ENCODE assay signal across 1 cellular context in the genomic region with DNA sequence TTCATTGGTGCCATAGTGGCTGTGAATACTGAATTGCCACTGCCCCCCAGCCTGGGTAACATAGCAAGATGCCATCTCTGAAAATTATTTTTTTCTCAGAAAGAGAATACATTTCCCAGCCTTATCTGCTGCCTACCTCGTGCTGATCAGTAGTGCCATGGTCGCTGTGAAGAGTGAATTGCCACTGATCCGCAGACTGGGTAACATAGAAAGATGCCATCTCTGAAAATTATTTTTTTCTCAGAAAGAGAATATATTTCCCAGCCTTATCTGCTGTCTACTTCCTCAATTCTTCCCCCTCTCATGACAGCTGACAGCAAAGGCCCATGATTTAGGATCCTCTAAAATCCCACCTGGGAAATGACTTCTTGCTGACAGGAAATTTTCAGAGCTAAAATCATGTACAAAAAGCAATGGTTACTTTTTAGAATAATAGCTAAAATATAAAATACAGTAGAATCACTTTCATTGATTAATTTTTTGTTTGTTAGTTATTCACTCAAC.
TF ChIP-seq lines count a peak whose summit lies in the region.

No MANE protein-coding gene starts in this region.

TF ChIP-seq in HepG2, 621 proteins besides CTCF, POLR2A, EP300 and RAD21 (continued from another document):
- TF ChIP-seq, protein P1, sequence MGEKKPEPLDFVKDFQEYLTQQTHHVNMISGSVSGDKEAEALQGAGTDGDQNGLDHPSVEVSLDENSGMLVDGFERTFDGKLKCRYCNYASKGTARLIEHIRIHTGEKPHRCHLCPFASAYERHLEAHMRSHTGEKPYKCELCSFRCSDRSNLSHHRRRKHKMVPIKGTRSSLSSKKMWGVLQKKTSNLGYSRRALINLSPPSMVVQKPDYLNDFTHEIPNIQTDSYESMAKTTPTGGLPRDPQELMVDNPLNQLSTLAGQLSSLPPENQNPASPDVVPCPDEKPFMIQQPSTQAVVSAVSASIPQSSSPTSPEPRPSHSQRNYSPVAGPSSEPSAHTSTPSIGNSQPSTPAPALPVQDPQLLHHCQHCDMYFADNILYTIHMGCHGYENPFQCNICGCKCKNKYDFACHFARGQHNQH (CRISPR knock-in tag; IDR thresholded peaks at IDR 0.05), result no peak
- TF ChIP-seq MIER2 (CRISPR knock-in tag; IDR thresholded peaks at IDR 0.05), result no peak
- no peak for TF ChIP-seq TBX3 (IDR thresholded peaks at IDR 0.05; ENCODE audit: borderline replicate concordance)
- no peak for TF ChIP-seq CCDC6 (CRISPR knock-in tag; IDR thresholded peaks at IDR 0.05)
- no peak for TF ChIP-seq ZNF543 (CRISPR knock-in tag; IDR thresholded peaks at IDR 0.05)
- TF ChIP-seq SRSF9 (IDR thresholded peaks at IDR 0.05; ENCODE audit: borderline replicate concordance, insufficient read depth, low read depth, low read length, poor library complexity, severe bottlenecking), result no peak
- no peak for TF ChIP-seq REXO4 (CRISPR knock-in tag; IDR thresholded peaks at IDR 0.05; ENCODE audit: borderline replicate concordance)
- TF ChIP-seq REL (CRISPR knock-in tag; conservative IDR thresholded peaks at IDR 0.05), result no peak
- TF ChIP-seq, protein P2, sequence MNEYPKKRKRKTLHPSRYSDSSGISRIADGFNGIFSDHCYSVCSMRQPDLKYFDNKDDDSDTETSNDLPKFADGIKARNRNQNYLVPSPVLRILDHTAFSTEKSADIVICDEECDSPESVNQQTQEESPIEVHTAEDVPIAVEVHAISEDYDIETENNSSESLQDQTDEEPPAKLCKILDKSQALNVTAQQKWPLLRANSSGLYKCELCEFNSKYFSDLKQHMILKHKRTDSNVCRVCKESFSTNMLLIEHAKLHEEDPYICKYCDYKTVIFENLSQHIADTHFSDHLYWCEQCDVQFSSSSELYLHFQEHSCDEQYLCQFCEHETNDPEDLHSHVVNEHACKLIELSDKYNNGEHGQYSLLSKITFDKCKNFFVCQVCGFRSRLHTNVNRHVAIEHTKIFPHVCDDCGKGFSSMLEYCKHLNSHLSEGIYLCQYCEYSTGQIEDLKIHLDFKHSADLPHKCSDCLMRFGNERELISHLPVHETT (CRISPR knock-in tag; conservative IDR thresholded peaks at IDR 0.05), result 0 out of 2 replicates have a peak, but pooled peaks have one; percentile 18
- TF ChIP-seq ZNF121 (CRISPR knock-in tag; IDR thresholded peaks at IDR 0.05), result no peak
- no peak for TF ChIP-seq KLF15 (CRISPR knock-in tag; IDR thresholded peaks at IDR 0.05; ENCODE audit: borderline replicate concordance)
- TF ChIP-seq ZNF317 (CRISPR knock-in tag; IDR thresholded peaks at IDR 0.05), result no peak
- TF ChIP-seq, protein P3, sequence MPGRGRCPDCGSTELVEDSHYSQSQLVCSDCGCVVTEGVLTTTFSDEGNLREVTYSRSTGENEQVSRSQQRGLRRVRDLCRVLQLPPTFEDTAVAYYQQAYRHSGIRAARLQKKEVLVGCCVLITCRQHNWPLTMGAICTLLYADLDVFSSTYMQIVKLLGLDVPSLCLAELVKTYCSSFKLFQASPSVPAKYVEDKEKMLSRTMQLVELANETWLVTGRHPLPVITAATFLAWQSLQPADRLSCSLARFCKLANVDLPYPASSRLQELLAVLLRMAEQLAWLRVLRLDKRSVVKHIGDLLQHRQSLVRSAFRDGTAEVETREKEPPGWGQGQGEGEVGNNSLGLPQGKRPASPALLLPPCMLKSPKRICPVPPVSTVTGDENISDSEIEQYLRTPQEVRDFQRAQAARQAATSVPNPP (CRISPR knock-in tag; IDR thresholded peaks at IDR 0.05), result peak; percentile 53; the same call in 1 of the 2 replicates
- no peak for TF ChIP-seq CBX2 (IDR thresholded peaks at IDR 0.05; ENCODE audit: low read depth, low read length)
- no peak for TF ChIP-seq CBX2 (CRISPR knock-in tag; IDR thresholded peaks at IDR 0.05; ENCODE audit: low read depth)
- no peak for TF ChIP-seq ZNF737 (CRISPR knock-in tag; IDR thresholded peaks at IDR 0.05; ENCODE audit: borderline replicate concordance)
- TF ChIP-seq NFYC (CRISPR knock-in tag; IDR thresholded peaks at IDR 0.05), result no peak
- 0 out of 2 replicates have a peak, but pooled peaks have one; percentile 21 for TF ChIP-seq SNAPC2 (CRISPR knock-in tag; IDR thresholded peaks at IDR 0.05)
- TF ChIP-seq ZNF781 (CRISPR knock-in tag; IDR thresholded peaks at IDR 0.05; ENCODE audit: borderline replicate concordance, not compliant biosample characterization), result no peak
- no peak for TF ChIP-seq ZNF644 (CRISPR knock-in tag; IDR thresholded peaks at IDR 0.05; ENCODE audit: low read depth)
- TF ChIP-seq ETV5 (CRISPR knock-in tag; IDR thresholded peaks at IDR 0.05; ENCODE audit: borderline replicate concordance), result no peak
- no peak for TF ChIP-seq NCOR1 (IDR thresholded peaks at IDR 0.05; ENCODE audit: borderline replicate concordance, low read length)
- TF ChIP-seq ZNF367 (CRISPR knock-in tag; IDR thresholded peaks at IDR 0.05; ENCODE audit: borderline replicate concordance), result no peak
- no peak for TF ChIP-seq ZNF333 (CRISPR knock-in tag; IDR thresholded peaks at IDR 0.05; ENCODE audit: borderline replicate concordance)
- 0 out of 2 replicates have a peak, but pooled peaks have one; percentile 22 for TF ChIP-seq RFXAP (CRISPR knock-in tag; IDR thresholded peaks at IDR 0.05; ENCODE audit: borderline replicate concordance)
- TF ChIP-seq ARID2 (CRISPR knock-in tag; IDR thresholded peaks at IDR 0.05; ENCODE audit: borderline replicate concordance), result 0 out of 2 replicates have a peak, but pooled peaks have one; percentile 20
- no peak for TF ChIP-seq ZNF549 (CRISPR knock-in tag; IDR thresholded peaks at IDR 0.05)
- TF ChIP-seq ZNF720 (CRISPR knock-in tag; IDR thresholded peaks at IDR 0.05), result no peak
- TF ChIP-seq, protein P4, sequence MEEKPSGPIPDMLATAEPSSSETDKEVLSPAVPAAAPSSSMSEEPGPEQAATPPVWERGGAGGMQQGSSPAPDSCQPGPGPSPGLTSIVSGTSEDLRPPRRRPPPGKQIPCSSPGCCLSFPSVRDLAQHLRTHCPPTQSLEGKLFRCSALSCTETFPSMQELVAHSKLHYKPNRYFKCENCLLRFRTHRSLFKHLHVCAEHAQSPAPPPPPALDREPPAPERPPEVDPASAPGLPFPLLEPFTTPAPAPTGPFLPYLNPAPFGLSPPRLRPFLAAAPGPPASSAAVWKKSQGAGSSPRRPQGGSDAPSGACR (CRISPR knock-in tag; IDR thresholded peaks at IDR 0.05), result no peak
- TF ChIP-seq, protein P5, sequence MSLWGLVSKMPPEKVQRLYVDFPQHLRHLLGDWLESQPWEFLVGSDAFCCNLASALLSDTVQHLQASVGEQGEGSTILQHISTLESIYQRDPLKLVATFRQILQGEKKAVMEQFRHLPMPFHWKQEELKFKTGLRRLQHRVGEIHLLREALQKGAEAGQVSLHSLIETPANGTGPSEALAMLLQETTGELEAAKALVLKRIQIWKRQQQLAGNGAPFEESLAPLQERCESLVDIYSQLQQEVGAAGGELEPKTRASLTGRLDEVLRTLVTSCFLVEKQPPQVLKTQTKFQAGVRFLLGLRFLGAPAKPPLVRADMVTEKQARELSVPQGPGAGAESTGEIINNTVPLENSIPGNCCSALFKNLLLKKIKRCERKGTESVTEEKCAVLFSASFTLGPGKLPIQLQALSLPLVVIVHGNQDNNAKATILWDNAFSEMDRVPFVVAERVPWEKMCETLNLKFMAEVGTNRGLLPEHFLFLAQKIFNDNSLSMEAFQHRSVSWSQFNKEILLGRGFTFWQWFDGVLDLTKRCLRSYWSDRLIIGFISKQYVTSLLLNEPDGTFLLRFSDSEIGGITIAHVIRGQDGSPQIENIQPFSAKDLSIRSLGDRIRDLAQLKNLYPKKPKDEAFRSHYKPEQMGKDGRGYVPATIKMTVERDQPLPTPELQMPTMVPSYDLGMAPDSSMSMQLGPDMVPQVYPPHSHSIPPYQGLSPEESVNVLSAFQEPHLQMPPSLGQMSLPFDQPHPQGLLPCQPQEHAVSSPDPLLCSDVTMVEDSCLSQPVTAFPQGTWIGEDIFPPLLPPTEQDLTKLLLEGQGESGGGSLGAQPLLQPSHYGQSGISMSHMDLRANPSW (CRISPR knock-in tag; IDR thresholded peaks at IDR 0.05; ENCODE audit: borderline replicate concordance), result no peak
- TF ChIP-seq GATAD2A (CRISPR knock-in tag; IDR thresholded peaks at IDR 0.05), result no peak
- TF ChIP-seq ZNF496 (CRISPR knock-in tag; IDR thresholded peaks at IDR 0.05; ENCODE audit: insufficient replicate concordance), result no peak
- TF ChIP-seq ZSCAN29 (CRISPR knock-in tag; conservative IDR thresholded peaks at IDR 0.05), result no peak
- TF ChIP-seq, protein P6, sequence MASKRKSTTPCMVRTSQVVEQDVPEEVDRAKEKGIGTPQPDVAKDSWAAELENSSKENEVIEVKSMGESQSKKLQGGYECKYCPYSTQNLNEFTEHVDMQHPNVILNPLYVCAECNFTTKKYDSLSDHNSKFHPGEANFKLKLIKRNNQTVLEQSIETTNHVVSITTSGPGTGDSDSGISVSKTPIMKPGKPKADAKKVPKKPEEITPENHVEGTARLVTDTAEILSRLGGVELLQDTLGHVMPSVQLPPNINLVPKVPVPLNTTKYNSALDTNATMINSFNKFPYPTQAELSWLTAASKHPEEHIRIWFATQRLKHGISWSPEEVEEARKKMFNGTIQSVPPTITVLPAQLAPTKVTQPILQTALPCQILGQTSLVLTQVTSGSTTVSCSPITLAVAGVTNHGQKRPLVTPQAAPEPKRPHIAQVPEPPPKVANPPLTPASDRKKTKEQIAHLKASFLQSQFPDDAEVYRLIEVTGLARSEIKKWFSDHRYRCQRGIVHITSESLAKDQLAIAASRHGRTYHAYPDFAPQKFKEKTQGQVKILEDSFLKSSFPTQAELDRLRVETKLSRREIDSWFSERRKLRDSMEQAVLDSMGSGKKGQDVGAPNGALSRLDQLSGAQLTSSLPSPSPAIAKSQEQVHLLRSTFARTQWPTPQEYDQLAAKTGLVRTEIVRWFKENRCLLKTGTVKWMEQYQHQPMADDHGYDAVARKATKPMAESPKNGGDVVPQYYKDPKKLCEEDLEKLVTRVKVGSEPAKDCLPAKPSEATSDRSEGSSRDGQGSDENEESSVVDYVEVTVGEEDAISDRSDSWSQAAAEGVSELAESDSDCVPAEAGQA (IDR thresholded peaks at IDR 0.05; ENCODE audit: low read depth), result no peak
- TF ChIP-seq, protein P6 (CRISPR knock-in tag; IDR thresholded peaks at IDR 0.05; ENCODE audit: borderline replicate concordance), result 0 out of 2 replicates have a peak, but pooled peaks have one; percentile 47
- TF ChIP-seq, protein P7, sequence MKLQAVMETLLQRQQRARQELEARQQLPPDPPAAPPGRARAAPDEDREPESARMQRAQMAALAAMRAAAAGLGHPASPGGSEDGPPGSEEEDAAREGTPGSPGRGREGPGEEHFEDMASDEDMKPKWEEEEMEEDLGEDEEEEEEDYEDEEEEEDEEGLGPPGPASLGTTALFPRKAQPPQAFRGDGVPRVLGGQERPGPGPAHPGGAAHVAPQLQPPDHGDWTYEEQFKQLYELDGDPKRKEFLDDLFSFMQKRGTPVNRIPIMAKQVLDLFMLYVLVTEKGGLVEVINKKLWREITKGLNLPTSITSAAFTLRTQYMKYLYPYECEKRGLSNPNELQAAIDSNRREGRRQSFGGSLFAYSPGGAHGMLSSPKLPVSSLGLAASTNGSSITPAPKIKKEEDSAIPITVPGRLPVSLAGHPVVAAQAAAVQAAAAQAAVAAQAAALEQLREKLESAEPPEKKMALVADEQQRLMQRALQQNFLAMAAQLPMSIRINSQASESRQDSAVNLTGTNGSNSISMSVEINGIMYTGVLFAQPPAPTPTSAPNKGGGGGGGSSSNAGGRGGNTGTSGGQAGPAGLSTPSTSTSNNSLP (IDR thresholded peaks at IDR 0.05; ENCODE audit: low read depth, low read length), result no peak
- TF ChIP-seq SMAD3 (CRISPR knock-in tag; IDR thresholded peaks at IDR 0.05), result no peak
- TF ChIP-seq ATF1 (CRISPR knock-in tag; IDR thresholded peaks at IDR 0.05), result no peak
